1 cellular context compared by ENCODE assay signal in the genomic region with DNA sequence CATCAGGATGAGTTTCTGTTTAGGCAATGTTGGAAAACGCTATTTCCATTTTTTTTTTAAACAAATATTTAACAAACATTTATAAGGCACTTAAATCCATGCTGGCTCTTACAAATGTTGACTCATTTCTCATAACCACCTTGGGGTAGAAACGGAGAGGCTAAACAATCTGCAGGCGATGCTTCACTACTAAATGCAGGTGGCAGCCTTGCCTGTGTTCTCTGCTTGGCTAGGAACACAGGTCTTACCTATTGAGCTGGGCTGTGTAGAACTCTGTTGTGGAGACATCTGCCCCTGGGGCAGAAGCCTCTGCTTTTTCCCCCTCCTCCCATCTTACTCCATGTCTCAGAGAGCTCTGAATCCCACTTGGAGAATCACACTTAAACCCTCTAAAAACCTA.
TF ChIP-seq lines count a peak whose summit lies in the region.

No MANE protein-coding gene starts in this region.

TF ChIP-seq in SK-N-SH, 30 proteins besides CTCF, POLR2A, EP300 and RAD21 (continued from another document):
- TF ChIP-seq, protein P1, sequence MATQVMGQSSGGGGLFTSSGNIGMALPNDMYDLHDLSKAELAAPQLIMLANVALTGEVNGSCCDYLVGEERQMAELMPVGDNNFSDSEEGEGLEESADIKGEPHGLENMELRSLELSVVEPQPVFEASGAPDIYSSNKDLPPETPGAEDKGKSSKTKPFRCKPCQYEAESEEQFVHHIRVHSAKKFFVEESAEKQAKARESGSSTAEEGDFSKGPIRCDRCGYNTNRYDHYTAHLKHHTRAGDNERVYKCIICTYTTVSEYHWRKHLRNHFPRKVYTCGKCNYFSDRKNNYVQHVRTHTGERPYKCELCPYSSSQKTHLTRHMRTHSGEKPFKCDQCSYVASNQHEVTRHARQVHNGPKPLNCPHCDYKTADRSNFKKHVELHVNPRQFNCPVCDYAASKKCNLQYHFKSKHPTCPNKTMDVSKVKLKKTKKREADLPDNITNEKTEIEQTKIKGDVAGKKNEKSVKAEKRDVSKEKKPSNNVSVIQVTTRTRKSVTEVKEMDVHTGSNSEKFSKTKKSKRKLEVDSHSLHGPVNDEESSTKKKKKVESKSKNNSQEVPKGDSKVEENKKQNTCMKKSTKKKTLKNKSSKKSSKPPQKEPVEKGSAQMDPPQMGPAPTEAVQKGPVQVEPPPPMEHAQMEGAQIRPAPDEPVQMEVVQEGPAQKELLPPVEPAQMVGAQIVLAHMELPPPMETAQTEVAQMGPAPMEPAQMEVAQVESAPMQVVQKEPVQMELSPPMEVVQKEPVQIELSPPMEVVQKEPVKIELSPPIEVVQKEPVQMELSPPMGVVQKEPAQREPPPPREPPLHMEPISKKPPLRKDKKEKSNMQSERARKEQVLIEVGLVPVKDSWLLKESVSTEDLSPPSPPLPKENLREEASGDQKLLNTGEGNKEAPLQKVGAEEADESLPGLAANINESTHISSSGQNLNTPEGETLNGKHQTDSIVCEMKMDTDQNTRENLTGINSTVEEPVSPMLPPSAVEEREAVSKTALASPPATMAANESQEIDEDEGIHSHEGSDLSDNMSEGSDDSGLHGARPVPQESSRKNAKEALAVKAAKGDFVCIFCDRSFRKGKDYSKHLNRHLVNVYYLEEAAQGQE (IDR thresholded peaks at IDR 0.05; ENCODE audit: low read depth, low read length), result no peak
- TF ChIP-seq POLR2AphosphoS5 (IDR thresholded peaks at IDR 0.05; ENCODE audit: low read depth, low read length) (no peak), MXI1 (IDR thresholded peaks at IDR 0.05; ENCODE audit: low read depth, low read length) (no peak), SMC3 (IDR thresholded peaks at IDR 0.05; ENCODE audit: low read depth, low read length) (no peak), EZH2phosphoT487 (IDR thresholded peaks at IDR 0.05; ENCODE audit: borderline replicate concordance, low read depth) (no peak), RXRA (IDR thresholded peaks at IDR 0.05; ENCODE audit: borderline replicate concordance, low read depth) (no peak), ELF1 (IDR thresholded peaks at IDR 0.05) (no peak), TEAD4 (IDR thresholded peaks at IDR 0.05; ENCODE audit: borderline replicate concordance, insufficient read depth) (no peak)
- TF ChIP-seq, protein P2, sequence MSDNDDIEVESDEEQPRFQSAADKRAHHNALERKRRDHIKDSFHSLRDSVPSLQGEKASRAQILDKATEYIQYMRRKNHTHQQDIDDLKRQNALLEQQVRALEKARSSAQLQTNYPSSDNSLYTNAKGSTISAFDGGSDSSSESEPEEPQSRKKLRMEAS (IDR thresholded peaks at IDR 0.05; ENCODE audit: low read depth), result no peak
- TF ChIP-seq, protein P3, sequence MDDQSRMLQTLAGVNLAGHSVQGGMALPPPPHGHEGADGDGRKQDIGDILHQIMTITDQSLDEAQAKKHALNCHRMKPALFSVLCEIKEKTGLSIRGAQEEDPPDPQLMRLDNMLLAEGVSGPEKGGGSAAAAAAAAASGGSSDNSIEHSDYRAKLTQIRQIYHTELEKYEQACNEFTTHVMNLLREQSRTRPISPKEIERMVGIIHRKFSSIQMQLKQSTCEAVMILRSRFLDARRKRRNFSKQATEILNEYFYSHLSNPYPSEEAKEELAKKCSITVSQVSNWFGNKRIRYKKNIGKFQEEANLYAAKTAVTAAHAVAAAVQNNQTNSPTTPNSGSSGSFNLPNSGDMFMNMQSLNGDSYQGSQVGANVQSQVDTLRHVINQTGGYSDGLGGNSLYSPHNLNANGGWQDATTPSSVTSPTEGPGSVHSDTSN (IDR thresholded peaks at IDR 0.05), result no peak
TF ChIP-seq in SK-N-SH: peak in this region for 0.
